In genomic region chr10:43420369-43421200, GRCh38 we compare ENCODE assay signal across 8 cellular contexts.
DNase-seq lines count a peak whose midpoint lies in the region; ATAC-seq lines count a peak whose summit lies in the region.

No MANE protein-coding gene starts in this region.

- ATAC-seq in HG02759 (IDR thresholded peaks at IDR 0.05; ENCODE audit: unreplicated experiment) = peak; percentile 88
- peak; percentile 90 to 91 for ATAC-seq in activated CD4-positive, CD25-positive, alpha-beta regulatory T cell treated with anti-CD3 and anti-CD28 coated beads, Interleukin-2, amount 50 U/mL, for 24 hours

- DNase-seq in NCI-H1417 (lab: John Stamatoyannopoulos, UW) = peak; percentile 22 to 80 (median 73)
- DNase-seq in NCI-H1417 treated with DMSO at 0.1 percent for 48 hours (lab: John Stamatoyannopoulos, UW) = no peak
- DNase-seq in NCI-H1694 treated with DMSO at 0.1 percent for 48 hours (lab: John Stamatoyannopoulos, UW) = peak; percentile 55
- DNase-seq in cerebellar cortex (ENCODE audit: low spot score) = peak; percentile 74
- peak; percentile 93 for DNase-seq in islet precursor cell
- peak in 2 of 3 donors; percentile 77 for DNase-seq in stimulated activated CD4-positive, alpha-beta T cell treated with anti-CD3 and anti-CD28 coated beads, Interleukin-12 subunit alpha, Interleukin-12 subunit beta, amount 100 ng/mL, for 48 hours (ENCODE audit: low read depth in 2 of 3, low spot score in 1 of 3)
